Comparison of ENCODE assay signal across 8 cellular contexts in genomic region chr12:75977590-75977951, GRCh38. TPM values are rescaled to one million over a fixed set of nuclear protein-coding genes. Genes with fewer than 3 reads are reported as not detected.
A peak's percentile ranks its signal among the peaks of the same experiment; 100 is the strongest.
DNase-seq lines count a peak whose midpoint lies in the region; ATAC-seq, FAIRE-seq and TF ChIP-seq lines count a peak whose summit lies in the region.

No MANE protein-coding gene starts in this region.

- DNase-seq in astrocyte (ENCODE audit: low read depth) (no peak), NCI-H1930 (lab: John Stamatoyannopoulos, UW) (no peak), cerebellar cortex (ENCODE audit: low spot score) (no peak)
- no peak for DNase-seq in NK-92 treated with Interleukin-12 subunit alpha and Interleukin-12 subunit beta, amount 100 ng/mL, for 24 hours (lab: John Stamatoyannopoulos, UW)

- H3K27me3 ChIP-seq in astrocyte (ENCODE audit: insufficient read depth, low read length), result no peaks in the 10 kb centered on the region
- H3K27me3 ChIP-seq in neuron (ENCODE audit: insufficient read depth, low read length), result no peaks in the 10 kb centered on the region

- ATAC-seq in GM18517 (IDR thresholded peaks at IDR 0.05; ENCODE audit: unreplicated experiment) (peak; percentile 8), HG02884 (IDR thresholded peaks at IDR 0.05; ENCODE audit: unreplicated experiment) (peak; percentile 8), HG03457 (IDR thresholded peaks at IDR 0.05; ENCODE audit: unreplicated experiment) (no peak)

- H3K4me3 ChIP-seq in astrocyte (ENCODE audit: insufficient read depth, low read depth, low read length) (no peak overlapping the region), neuron (ENCODE audit: low read length) (no peak overlapping the region)

- TF ChIP-seq CTCF in astrocyte (IDR thresholded peaks at IDR 0.05; ENCODE audit: insufficient read depth, low read depth, low read length), result no peak

- H3K9me3 ChIP-seq in astrocyte (ENCODE audit: insufficient read depth, low read depth, low read length), result no peaks in the 10 kb centered on the region
- H3K9me3 ChIP-seq in neuron (ENCODE audit: low read length), result no peaks in the 10 kb centered on the region

- H3K79me2 ChIP-seq in astrocyte (ENCODE audit: insufficient read depth, low read length), result no peaks in the 10 kb centered on the region

- peak overlapping the region; percentile 96 for H3K27ac ChIP-seq in astrocyte (ENCODE audit: low read depth, low read length)

- H3K4me1 ChIP-seq in astrocyte (ENCODE audit: insufficient read depth, low read length) (peaks cover 25% of the 10 kb centered on the region), neuron (ENCODE audit: insufficient read depth, low read length) (peaks cover 45% of the 10 kb centered on the region)

- peaks cover 35% of the 10 kb centered on the region for H3K4me1 Mint-ChIP-seq in astrocyte (ENCODE audit: low read depth, unreplicated experiment)

- no peaks in the 10 kb centered on the region for H3K9me3 Mint-ChIP-seq in astrocyte (ENCODE audit: unreplicated experiment)

- H3K4me3 Mint-ChIP-seq in astrocyte (ENCODE audit: unreplicated experiment), result no peak overlapping the region

- no peaks in the 10 kb centered on the region for H3K27me3 Mint-ChIP-seq in astrocyte (ENCODE audit: low read depth, unreplicated experiment)

- H3K36me3 ChIP-seq in astrocyte (ENCODE audit: insufficient read depth, low read length) (no peaks in the 10 kb centered on the region), neuron (ENCODE audit: insufficient read depth, low read length) (no peaks in the 10 kb centered on the region)

- no peak for FAIRE-seq in astrocyte (lab: Jason Lieb, UNC)

- H3K9ac ChIP-seq in astrocyte (ENCODE audit: low read length), result peak overlapping the region; percentile 67

- H2AFZ ChIP-seq in astrocyte (ENCODE audit: low read depth, low read length) (no peak overlapping the region), neuron (ENCODE audit: low read depth, low read length) (peak overlapping the region; percentile 7)

- H3K27ac Mint-ChIP-seq in astrocyte (ENCODE audit: unreplicated experiment), result peak overlapping the region; percentile 98

- H4K20me1 ChIP-seq in astrocyte (ENCODE audit: insufficient read depth, low read length), result no peaks in the 10 kb centered on the region

- H3K4me2 ChIP-seq in astrocyte (ENCODE audit: low read length), result peak overlapping the region; percentile 44

- no peaks in the 10 kb centered on the region for H3K36me3 Mint-ChIP-seq in astrocyte (ENCODE audit: low read depth, unreplicated experiment)

RNA-seq across cellular contexts. Expression of gene PHLDA1, which starts 54.0 kb away (rescaled TPM):
- 41.2 and 43.9 TPM in 2 replicates for total RNA-seq in astrocyte
